Comparison of ENCODE assay signal across 10 cellular contexts in genomic region chr13:108855737-108856387, GRCh38.
DNase-seq lines count a peak whose midpoint lies in the region; ATAC-seq lines count a peak whose summit lies in the region.
"Had no signal": no experiment of that assay in that cellular context is flagged by ENCODE, and none has a peak within 500 bp of the region (broad histone marks: within the 10 kb centered on the region; RNA-seq: fewer than 3 reads in every experiment).

No MANE protein-coding gene starts in this region.

- 89% methylated on average over 4 of the region's 4 CpGs for WGBS in right cardiac atrium

- H3K27me3 ChIP-seq in right cardiac atrium (ENCODE audit: control insufficient read depth, insufficient read depth), result no peaks in the 10 kb centered on the region

- no peak overlapping the region for H3K27ac ChIP-seq in right cardiac atrium (ENCODE audit: low read length)

- peak; percentile 1 for DNase-seq in kidney tubule cell (ENCODE audit: low spot score)
- no peak for DNase-seq in DMS79 treated with DMSO at 0.1 percent for 48 hours (lab: John Stamatoyannopoulos, UW)
- DNase-seq in SKM-1 (lab: John Stamatoyannopoulos, UW; ENCODE audit: unreplicated experiment), result no peak
- DNase-seq in right cardiac atrium, result no peak
- DNase-seq: NCI-H69; stimulated activated naive CD8-positive, alpha-beta T cell treated with anti-CD3 and anti-CD28 coated beads, Interleukin-15, amount 100 ng/mL, for 72 hours had no signal

- H3K4me1 ChIP-seq in right cardiac atrium (ENCODE audit: control insufficient read depth, insufficient read depth, low read length), result no peaks in the 10 kb centered on the region

- H3K4me3 ChIP-seq in right cardiac atrium (ENCODE audit: low read length), result no peak overlapping the region

- ATAC-seq in GM19025 (IDR thresholded peaks at IDR 0.05; ENCODE audit: low read depth, unreplicated experiment) (peak; percentile 73), GM21825 (IDR thresholded peaks at IDR 0.05; ENCODE audit: unreplicated experiment) (peak; percentile 82), HG03159 (IDR thresholded peaks at IDR 0.05; ENCODE audit: unreplicated experiment) (peak; percentile 91), esophagus mucosa (no peak), right cardiac atrium (no peak)
- ATAC-seq: stimulated activated naive CD8-positive, alpha-beta T cell treated with anti-CD3 and anti-CD28 coated beads, Interleukin-15, amount 100 ng/mL, for 72 hours had no signal

- H3K9me3 ChIP-seq in right cardiac atrium (ENCODE audit: control insufficient read depth, low read length), result no peaks in the 10 kb centered on the region

- intact Hi-C loops in right cardiac atrium (cut with DNase I), result no loop called here

Comparison
In these comparisons a context has a peak if more than half of its experiments do, and no peak if none do; other contexts are left out.
1. ATAC-seq: peak in GM19025 (single experiment), GM21825 (single experiment) and HG03159 (single experiment); none in esophagus mucosa (single experiment) and right cardiac atrium (0 of 2).